Comparison of ENCODE assay signal across 19 cellular contexts in genomic region chr7:87767827-87768226, GRCh38.
"Had no signal": no experiment of that assay in that cellular context is flagged by ENCODE, and none has a peak within 500 bp of the region (broad histone marks: within the 10 kb centered on the region; RNA-seq: fewer than 3 reads in every experiment).

No MANE protein-coding gene starts in this region.

- H3K4me3 ChIP-seq: ascending aorta, body of pancreas, cardiac muscle cell had no signal

- H3K36me3 Mint-ChIP-seq: activated CD8-positive, alpha-beta memory T cell treated with anti-CD3 and anti-CD28 coated beads, Interleukin-2, amount 10 ng/mL, durations not matched to agents 7 days and 5 days; activated naive CD4-positive, alpha-beta T cell treated with anti-CD3 and anti-CD28 coated beads, Interleukin-2, amount 50 U/mL, for 24 hours; T-cell had no signal

- H3K27me3 ChIP-seq: ascending aorta, body of pancreas, cardiac muscle cell had no signal

- H3K27ac Mint-ChIP-seq: activated CD8-positive, alpha-beta memory T cell treated with anti-CD3 and anti-CD28 coated beads, Interleukin-2, amount 10 ng/mL, durations not matched to agents 7 days and 5 days; activated naive CD4-positive, alpha-beta T cell treated with anti-CD3 and anti-CD28 coated beads, Interleukin-2, amount 50 U/mL, for 24 hours; activated T-cell treated with anti-CD3 and anti-CD28 coated beads, Interleukin-2, amount 50 U/mL, for 24 hours; activated T-helper 1 cell treated with anti-CD3 and anti-CD28 coated beads, Interleukin-12 subunit alpha, Interleukin-12 subunit beta, Interleukin-2, Interleukin-4 antibody, amounts not matched to agents 30 ng/mL and 10 ng/mL and 1 ng/mL, durations not matched to agents 14 hours and 24 hours and 36 hours; T-cell had no signal

- FAIRE-seq: RCC 7860 had no signal

- DNase-seq: activated CD4-positive, alpha-beta T cell treated with anti-CD3 and anti-CD28 coated beads for 4 hours; activated CD8-positive, alpha-beta memory T cell treated with anti-CD3 and anti-CD28 coated beads, Interleukin-2, amount 10 ng/mL, durations not matched to agents 7 days and 5 days; activated effector memory CD4-positive, alpha-beta T cell treated with Interleukin-2 at 50 U/mL for 16 hours; activated naive CD4-positive, alpha-beta T cell; activated T-cell treated with anti-CD3 and anti-CD28 coated beads, Interleukin-2, amount 50 U/mL, for 24 hours; body of pancreas; NCI-H1048; NCI-H1930; NCI-H345; NCI-H510A; NCI-H526 treated with DMSO at 0.1 percent for 48 hours; NCI-H82; SHP77; T-cell had no signal

- ATAC-seq: activated CD8-positive, alpha-beta memory T cell treated with anti-CD3 and anti-CD28 coated beads, Interleukin-2, amount 10 ng/mL, durations not matched to agents 7 days and 5 days; body of pancreas; T-cell had no signal

- H3K4me1 Mint-ChIP-seq: activated CD8-positive, alpha-beta memory T cell treated with anti-CD3 and anti-CD28 coated beads, Interleukin-2, amount 10 ng/mL, durations not matched to agents 7 days and 5 days; activated naive CD4-positive, alpha-beta T cell treated with anti-CD3 and anti-CD28 coated beads, Interleukin-2, amount 50 U/mL, for 24 hours; T-cell had no signal

- H3K36me3 ChIP-seq: ascending aorta, cardiac muscle cell had no signal

- H3K4me3 Mint-ChIP-seq: activated CD8-positive, alpha-beta memory T cell treated with anti-CD3 and anti-CD28 coated beads, Interleukin-2, amount 10 ng/mL, durations not matched to agents 7 days and 5 days; activated naive CD4-positive, alpha-beta T cell treated with anti-CD3 and anti-CD28 coated beads, Interleukin-2, amount 50 U/mL, for 24 hours; activated T-cell treated with anti-CD3 and anti-CD28 coated beads, Interleukin-2, amount 50 U/mL, for 24 hours; activated T-helper 1 cell treated with anti-CD3 and anti-CD28 coated beads, Interleukin-12 subunit alpha, Interleukin-12 subunit beta, Interleukin-2, Interleukin-4 antibody, amounts not matched to agents 30 ng/mL and 10 ng/mL and 1 ng/mL, durations not matched to agents 14 hours and 24 hours and 36 hours; T-cell had no signal
